8 cellular contexts compared by ENCODE assay signal in genomic region chr1:25430073-25430665, GRCh38. TPM values are rescaled to one million over a fixed set of nuclear protein-coding genes. Genes with fewer than 3 reads are reported as not detected.
DNase-seq lines count a peak whose midpoint lies in the region; ATAC-seq lines count a peak whose summit lies in the region.

No MANE protein-coding gene starts in this region.

- peak; percentile 88 to 95 (median 91) for DNase-seq in CD4-positive, alpha-beta memory T cell
- DNase-seq in NCI-H774 (lab: John Stamatoyannopoulos, UW), result peak; percentile 66
- peak; percentile 88 for DNase-seq in activated CD4-positive, alpha-beta memory T cell treated with anti-CD3 and anti-CD28 coated beads, Interleukin-2, amount 10 ng/mL, durations not matched to agents 7 days and 5 days
- peak; percentile 94 for DNase-seq in medulla oblongata (ENCODE audit: extremely low spot score)
- peak; percentile 68 for DNase-seq in stimulated activated CD8-positive, alpha-beta memory T cell treated with anti-CD3 and anti-CD28 coated beads, Interleukin-12 subunit alpha, Interleukin-12 subunit beta, amount 100 ng/mL, for 1 hour (ENCODE audit: low read depth)

- CTCF ChIA-PET in CD4-positive, alpha-beta memory T cell (lab: Charles Lee; ENCODE audit: partially characterized antibody), result interaction anchor here (0.6 kb wide), 1 partner anchor 191 kb away, joined by 3 read pairs; no protein-coding TSS in a partner anchor
- CTCF ChIA-PET in activated CD4-positive, alpha-beta memory T cell treated with anti-CD3 and anti-CD28 coated beads, Interleukin-2, amount 10 ng/mL, durations not matched to agents 7 days and 5 days (lab: Charles Lee), result interaction anchor here (1.5 kb wide), 3 partner anchors 72 to 190 kb away, joined by 3 to 5 read pairs (median 5); no protein-coding TSS in a partner anchor

- no peaks in the 10 kb centered on the region for H3K36me3 ChIP-seq in CD4-positive, alpha-beta memory T cell (ENCODE audit: insufficient read depth, low read length)
- H3K36me3 ChIP-seq in ectodermal cell (ENCODE audit: control insufficient read depth, insufficient read depth, low read length), result no peaks in the 10 kb centered on the region

- WGBS in ectodermal cell, 2 experiments, result 0% methylated on average over 61 of the region's 64 CpGs

- H3K27ac ChIP-seq in CD4-positive, alpha-beta memory T cell (ENCODE audit: low read depth, low read length), result peak overlapping the region; percentile 95
- peak overlapping the region; percentile 78 for H3K27ac ChIP-seq in ectodermal cell (ENCODE audit: insufficient read depth, low read depth, low read length, poor library complexity, severe bottlenecking)

- ATAC-seq in GM19455 (IDR thresholded peaks at IDR 0.05; ENCODE audit: unreplicated experiment) (peak; percentile 70), HG03571 (IDR thresholded peaks at IDR 0.05; ENCODE audit: unreplicated experiment) (peak; percentile 73)

- H3K36me3 Mint-ChIP-seq in CD4-positive, alpha-beta memory T cell, result peaks cover 0 to 11% of the 10 kb centered on the region in 2 donors
- H3K36me3 Mint-ChIP-seq in activated CD4-positive, alpha-beta memory T cell treated with anti-CD3 and anti-CD28 coated beads, Interleukin-2, amount 10 ng/mL, durations not matched to agents 7 days and 5 days (ENCODE audit: low read depth), result peaks cover 4% of the 10 kb centered on the region

- H3K4me1 ChIP-seq in CD4-positive, alpha-beta memory T cell (ENCODE audit: insufficient read depth, low read length), result peaks cover 42% of the 10 kb centered on the region
- H3K4me1 ChIP-seq in ectodermal cell (ENCODE audit: control insufficient read depth, insufficient read depth, low read length), result peaks cover 9% of the 10 kb centered on the region

- H3K27me3 ChIP-seq in CD4-positive, alpha-beta memory T cell (ENCODE audit: insufficient read depth, low read length), result no peaks in the 10 kb centered on the region
- H3K27me3 ChIP-seq in ectodermal cell (ENCODE audit: control insufficient read depth, insufficient read depth, low read length, poor library complexity, severe bottlenecking), result peaks cover 18% of the 10 kb centered on the region

- no peaks in the 10 kb centered on the region for H3K27me3 Mint-ChIP-seq in CD4-positive, alpha-beta memory T cell
- H3K27me3 Mint-ChIP-seq in activated CD4-positive, alpha-beta memory T cell treated with anti-CD3 and anti-CD28 coated beads, Interleukin-2, amount 10 ng/mL, durations not matched to agents 7 days and 5 days, result no peaks in the 10 kb centered on the region

- H3K4me3 ChIP-seq in CD4-positive, alpha-beta memory T cell (ENCODE audit: low read length in 2 of 2), result peak overlapping the region; percentile 49 to 92
- peak overlapping the region; percentile 73 for H3K4me3 ChIP-seq in ectodermal cell (ENCODE audit: insufficient read depth, low read depth, low read length)

- peaks cover 33 to 49% (median 40%) of the 10 kb centered on the region in 4 donors for H3K4me1 Mint-ChIP-seq in CD4-positive, alpha-beta memory T cell
- H3K4me1 Mint-ChIP-seq in activated CD4-positive, alpha-beta memory T cell treated with anti-CD3 and anti-CD28 coated beads, Interleukin-2, amount 10 ng/mL, durations not matched to agents 7 days and 5 days, result peaks cover 43% of the 10 kb centered on the region

- intact Hi-C loops in CD4-positive, alpha-beta memory T cell (cut with micrococcal nuclease), result loop anchor here (1.0 to 10.0 kb wide), 7 partner anchors 42 to 1045 kb away; partner anchors contain the start of genes CLIC4, HMGN2, RSRP1 and TMEM50A

- no peaks in the 10 kb centered on the region for H3K9me3 ChIP-seq in CD4-positive, alpha-beta memory T cell (ENCODE audit: control insufficient read depth in 1 of 2, low read length in 2 of 2)
- H3K9me3 ChIP-seq in ectodermal cell (ENCODE audit: control insufficient read depth, low read length), result no peaks in the 10 kb centered on the region

- POLR2A ChIA-PET in CD4-positive, alpha-beta memory T cell (lab: Charles Lee; ENCODE audit: partially characterized antibody), result interaction anchor here (0.6 to 3.0 kb wide), 11 partner anchors 11 to 718 kb away, joined by 3 to 24 read pairs (median 5); partner anchors contain the start of genes CLIC4, MTFR1L, RSRP1 and RUNX3
- POLR2A ChIA-PET in activated CD4-positive, alpha-beta memory T cell treated with anti-CD3 and anti-CD28 coated beads, Interleukin-2, amount 10 ng/mL, durations not matched to agents 7 days and 5 days (lab: Charles Lee), result interaction anchor here (0.9 to 2.9 kb wide), 9 partner anchors 14 to 390 kb away, joined by 3 to 11 read pairs (median 6); partner anchors contain the start of genes LDLRAP1, MTFR1L, RSRP1 and SYF2

- peaks cover 0 to 4% (median 0%) of the 10 kb centered on the region in 8 donors for H3K9me3 Mint-ChIP-seq in CD4-positive, alpha-beta memory T cell
- no peaks in the 10 kb centered on the region for H3K9me3 Mint-ChIP-seq in activated CD4-positive, alpha-beta memory T cell treated with anti-CD3 and anti-CD28 coated beads, Interleukin-2, amount 10 ng/mL, durations not matched to agents 7 days and 5 days

- peak overlapping the region; percentile 95 to 99 (median 97) for H3K4me3 Mint-ChIP-seq in CD4-positive, alpha-beta memory T cell
- peak overlapping the region; percentile 93 for H3K4me3 Mint-ChIP-seq in activated CD4-positive, alpha-beta memory T cell treated with anti-CD3 and anti-CD28 coated beads, Interleukin-2, amount 10 ng/mL, durations not matched to agents 7 days and 5 days

- peak overlapping the region; percentile 98 to 100 (median 100) for H3K27ac Mint-ChIP-seq in CD4-positive, alpha-beta memory T cell
- peak overlapping the region; percentile 97 for H3K27ac Mint-ChIP-seq in activated CD4-positive, alpha-beta memory T cell treated with anti-CD3 and anti-CD28 coated beads, Interleukin-2, amount 10 ng/mL, durations not matched to agents 7 days and 5 days

RNA-seq across cellular contexts. Expression of gene MACO1, which starts 0.5 kb away (rescaled TPM):
- 10 to 100 TPM; 20.6 TPM for total RNA-seq in CD4-positive, alpha-beta memory T cell
- polyA plus RNA-seq in CD4-positive, alpha-beta memory T cell, result 1 to 10 TPM; 3.1 to 8.4 TPM
- total RNA-seq in activated CD4-positive, alpha-beta memory T cell treated with anti-CD3 and anti-CD28 coated beads, Interleukin-2, amount 10 ng/mL, durations not matched to agents 7 days and 5 days, result 10 to 100 TPM; 15.8 to 16.3 TPM
- polyA plus RNA-seq in ectodermal cell (2013, experiment 1 of 4), result 17.1 TPM
- polyA plus RNA-seq in ectodermal cell (2013, experiment 2 of 4), result 20.4 TPM
- polyA plus RNA-seq in ectodermal cell (2013, experiment 3 of 4), result 14.4 TPM
- 16.0 TPM for polyA plus RNA-seq in ectodermal cell (2013, experiment 4 of 4)

RNA-seq across cellular contexts. Expression of gene RHCE, which starts 9.5 kb away (rescaled TPM):
- not detected for total RNA-seq in CD4-positive, alpha-beta memory T cell
- under 1 TPM; 0.31 to 0.61 TPM for polyA plus RNA-seq in CD4-positive, alpha-beta memory T cell
- under 1 TPM in 1 of 2 experiments, not detected in 1; 0.50 TPM for total RNA-seq in activated CD4-positive, alpha-beta memory T cell treated with anti-CD3 and anti-CD28 coated beads, Interleukin-2, amount 10 ng/mL, durations not matched to agents 7 days and 5 days
- not detected for polyA plus RNA-seq in ectodermal cell (2013, experiment 1 of 4)
- 0.25 TPM for polyA plus RNA-seq in ectodermal cell (2013, experiment 2 of 4)
- not detected for polyA plus RNA-seq in ectodermal cell (2013, experiment 3 of 4)
- 0.49 TPM for polyA plus RNA-seq in ectodermal cell (2013, experiment 4 of 4)

Comparison
In these comparisons a context has a peak if more than half of its experiments do, and no peak if none do; other contexts are left out.
1. Peak in every context shown above with its lines: DNase-seq, ATAC-seq, H3K4me3 ChIP-seq and H3K27ac ChIP-seq.